In genomic region chr21:44011123-44011773, GRCh38 we compare ENCODE assay signal across 8 cellular contexts. TPM values are rescaled to one million over a fixed set of nuclear protein-coding genes. Genes with fewer than 3 reads are reported as not detected.
DNase-seq lines count a peak whose midpoint lies in the region; ATAC-seq, FAIRE-seq and TF ChIP-seq lines count a peak whose summit lies in the region.

No MANE protein-coding gene starts in this region.

- H3K36me3 ChIP-seq in body of pancreas (replicated peaks in 1 of 2; ENCODE audit: insufficient read depth in 1 of 2, low read depth in 2 of 2) (no peaks in the 10 kb centered on the region), lower lobe of right lung (no peaks in the 10 kb centered on the region), upper lobe of left lung (no peaks in the 10 kb centered on the region)

- WGBS in body of pancreas, 2 donors: 34 to 36% methylated on average over 20 of the region's 20 CpGs
- WGBS in upper lobe of left lung, 2 donors: 40 to 41% methylated on average over 19 to 20 of the region's 20 CpGs

- peak overlapping the region in 3 of 4 donors; percentile 94 to 97 (median 95) for H3K27ac ChIP-seq in body of pancreas
- peak overlapping the region; percentile 98 for H3K27ac ChIP-seq in lower lobe of right lung
- H3K27ac ChIP-seq in upper lobe of left lung: peak overlapping the region; percentile 91 to 97 (median 96)

- TF ChIP-seq POLR2A in body of pancreas (IDR thresholded peaks at IDR 0.05) (no peak), upper lobe of left lung (IDR thresholded peaks at IDR 0.05) (no peak), GM12892 (IDR thresholded peaks at IDR 0.05; ENCODE audit: low read depth, low read length) (no peak)

- DNase-seq in activated naive CD4-positive, alpha-beta T cell treated with anti-CD3 and anti-CD28 coated beads for 36 hours: no peak
- no peak for DNase-seq in activated naive CD4-positive, alpha-beta T cell treated with anti-CD3 and anti-CD28 coated beads, Interleukin-2, amount 50 U/mL, for 16 hours
- DNase-seq in body of pancreas (peak in 1 of 4 donors; percentile 42), lower lobe of right lung (no peak), upper lobe of left lung (no peak), kidney glomerular epithelial cell (lab: John Stamatoyannopoulos, UW) (no peak), dedifferentiated amniotic fluid mesenchymal stem cell (ENCODE audit: extremely low spot score) (no peak), GM12892 (ENCODE audit: insufficient read length) (no peak)

- CTCF ChIA-PET in activated naive CD4-positive, alpha-beta T cell treated with anti-CD3 and anti-CD28 coated beads for 36 hours (lab: Charles Lee): interaction anchor here (0.6 kb wide), 1 partner anchor 75 kb away, joined by 4 read pairs; no protein-coding TSS in a partner anchor

- peak overlapping the region; percentile 85 for H3K4me3 Mint-ChIP-seq in activated naive CD4-positive, alpha-beta T cell treated with anti-CD3 and anti-CD28 coated beads for 36 hours

- intact Hi-C loops in activated naive CD4-positive, alpha-beta T cell treated with anti-CD3 and anti-CD28 coated beads for 36 hours (cut with micrococcal nuclease): loop anchor here (5.0 to 10.0 kb wide), 4 partner anchors 144 to 1074 kb away; partner anchors contain the start of genes AGPAT3 and PTTG1IP
- intact Hi-C loops in body of pancreas (cut with DNase I): no loop called here
- intact Hi-C loops in lower lobe of right lung (cut with DNase I): no loop called here

- peak overlapping the region; percentile 90 for H3K27ac Mint-ChIP-seq in activated naive CD4-positive, alpha-beta T cell treated with anti-CD3 and anti-CD28 coated beads for 36 hours

- TF ChIP-seq CTCF in body of pancreas (IDR thresholded peaks at IDR 0.05) (no peak), lower lobe of right lung (IDR thresholded peaks at IDR 0.05) (no peak), upper lobe of left lung (IDR thresholded peaks at IDR 0.05) (no peak)

- ATAC-seq in body of pancreas: no peak
- no peak for ATAC-seq in lower lobe of right lung
- peak in 1 of 2 donors; percentile 10 for ATAC-seq in upper lobe of left lung (ENCODE audit: low FRiP score in 2 of 2)

- no peaks in the 10 kb centered on the region for H3K36me3 Mint-ChIP-seq in activated naive CD4-positive, alpha-beta T cell treated with anti-CD3 and anti-CD28 coated beads for 36 hours (ENCODE audit: low read depth)

- H3K9me3 ChIP-seq in body of pancreas: no peaks in the 10 kb centered on the region
- no peaks in the 10 kb centered on the region for H3K9me3 ChIP-seq in lower lobe of right lung
- H3K9me3 ChIP-seq in upper lobe of left lung: no peaks in the 10 kb centered on the region

- H3K27me3 ChIP-seq in body of pancreas (no peaks in the 10 kb centered on the region), lower lobe of right lung (ENCODE audit: low read depth) (no peaks in the 10 kb centered on the region), upper lobe of left lung (no peaks in the 10 kb centered on the region)

- H3K4me3 ChIP-seq in body of pancreas (peak overlapping the region; percentile 86 to 95), lower lobe of right lung (peak overlapping the region; percentile 90), upper lobe of left lung (peak overlapping the region; percentile 40 to 99 (median 94))

- peaks cover 37% of the 10 kb centered on the region for H3K4me1 Mint-ChIP-seq in activated naive CD4-positive, alpha-beta T cell treated with anti-CD3 and anti-CD28 coated beads for 36 hours (ENCODE audit: low read depth)

- no peak for FAIRE-seq in GM12892 (lab: Jason Lieb, UNC)

- H3K4me1 ChIP-seq in body of pancreas (peaks cover 27% of the 10 kb centered on the region), lower lobe of right lung (peaks cover 42% of the 10 kb centered on the region), upper lobe of left lung (peaks cover 21 to 47% (median 28%) of the 10 kb centered on the region in 4 donors)

- TF ChIP-seq EP300 in upper lobe of left lung (IDR thresholded peaks at IDR 0.05): no peak

- H3K27me3 Mint-ChIP-seq in activated naive CD4-positive, alpha-beta T cell treated with anti-CD3 and anti-CD28 coated beads for 36 hours (ENCODE audit: low read depth): no peaks in the 10 kb centered on the region

- H3K9me3 Mint-ChIP-seq in activated naive CD4-positive, alpha-beta T cell treated with anti-CD3 and anti-CD28 coated beads for 36 hours: no peaks in the 10 kb centered on the region

RNA-seq across cellular contexts. Expression of gene TRAPPC10, which starts 0.9 kb away (rescaled TPM):
- total RNA-seq in activated naive CD4-positive, alpha-beta T cell treated with anti-CD3 and anti-CD28 coated beads for 36 hours: 10 to 100 TPM; 37.1 to 38.6 TPM
- total RNA-seq in body of pancreas: 10 to 100 TPM; 10.9 to 26.4 TPM
- total RNA-seq in lower lobe of right lung: 47.4 TPM
- total RNA-seq in upper lobe of left lung: 10 to 100 TPM; 36.3 to 46.8 (median 43.4) TPM
- polyA plus RNA-seq in GM12892 (2012; ENCODE audit: missing spikeins): 24.6 TPM
